Comparison of ENCODE assay signal across 31 cellular contexts in the genomic region with DNA sequence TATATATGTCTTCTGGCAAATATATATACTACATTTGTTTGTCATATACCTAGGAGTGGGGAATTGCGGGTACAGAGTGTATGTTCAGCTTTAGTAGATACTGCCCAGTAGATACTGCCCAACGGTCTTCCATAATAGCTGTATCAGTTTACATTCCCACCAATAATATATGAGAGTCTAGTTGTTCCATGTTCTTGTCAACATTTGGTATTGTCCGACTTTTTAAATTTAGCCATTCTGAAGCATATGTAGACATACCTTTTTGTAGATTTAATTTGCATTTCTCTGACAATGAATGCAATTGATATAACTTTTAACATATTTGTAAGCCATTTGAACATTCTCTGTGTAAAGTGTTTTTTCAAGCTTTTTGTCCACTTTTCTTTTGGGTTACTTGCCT.
"Had no signal": no experiment of that assay in that cellular context is flagged by ENCODE, and none has a peak within 500 bp of the region (broad histone marks: within the 10 kb centered on the region; RNA-seq: fewer than 3 reads in every experiment).

No MANE protein-coding gene starts in this region.

- H3K27ac Mint-ChIP-seq: activated B cell treated with CpG ODN at 0.5 μM for 24 hours; activated CD4-positive, alpha-beta memory T cell treated with anti-CD3 and anti-CD28 coated beads, Interleukin-2, amount 10 ng/mL, durations not matched to agents 7 days and 5 days; activated CD4-positive, alpha-beta T cell treated with anti-CD3 and anti-CD28 coated beads, Interleukin-2, amount 10 ng/mL, durations not matched to agents 7 days and 5 days; activated CD8-positive, alpha-beta memory T cell treated with anti-CD3 and anti-CD28 coated beads, Interleukin-2, amount 10 ng/mL, durations not matched to agents 7 days and 5 days; activated naive CD4-positive, alpha-beta T cell treated with anti-CD3 and anti-CD28 coated beads, Interleukin-2, amount 10 ng/mL, durations not matched to agents 7 days and 5 days; activated naive CD4-positive, alpha-beta T cell treated with anti-CD3 and anti-CD28 coated beads, Interleukin-2, amount 50 U/mL, for 72 hours; activated naive CD8-positive, alpha-beta T cell treated with anti-CD3 and anti-CD28 coated beads, Interleukin-2, amount 10 ng/mL, durations not matched to agents 7 days and 5 days; activated T-helper 1 cell treated with anti-CD3 and anti-CD28 coated beads, Interleukin-12 subunit alpha, Interleukin-12 subunit beta, Interleukin-2, Interleukin-4 antibody, amounts not matched to agents 30 ng/mL and 10 ng/mL and 1 ng/mL, durations not matched to agents 14 hours and 24 hours and 36 hours; activated T-helper 2 cell treated with anti-CD3 and anti-CD28 coated beads, Interferon-gamma antibody, Interleukin-2, Interleukin-4, amounts not matched to agents 10 μg/mL and 5 μg/mL and 100 μg/mL, durations not matched to agents 14 hours and 24 hours and 36 hours; brain; endodermal cell; T-helper 17 cell; T-helper 2 cell treated with Interferon-gamma antibody and Interleukin-4, amounts not matched to agents 5 μg/mL and 100 μg/mL, for 36 hours had no signal

- H3K27me3 ChIP-seq: ascending aorta, breast epithelium, cardiac muscle cell, colonic mucosa had no signal

- H3K4me3 Mint-ChIP-seq: activated B cell treated with CpG ODN at 0.5 μM for 24 hours; activated CD4-positive, alpha-beta memory T cell treated with anti-CD3 and anti-CD28 coated beads, Interleukin-2, amount 10 ng/mL, durations not matched to agents 7 days and 5 days; activated CD4-positive, alpha-beta T cell treated with anti-CD3 and anti-CD28 coated beads, Interleukin-2, amount 10 ng/mL, durations not matched to agents 7 days and 5 days; activated CD8-positive, alpha-beta memory T cell treated with anti-CD3 and anti-CD28 coated beads, Interleukin-2, amount 10 ng/mL, durations not matched to agents 7 days and 5 days; activated naive CD4-positive, alpha-beta T cell treated with anti-CD3 and anti-CD28 coated beads, Interleukin-2, amount 10 ng/mL, durations not matched to agents 7 days and 5 days; activated naive CD8-positive, alpha-beta T cell treated with anti-CD3 and anti-CD28 coated beads, Interleukin-2, amount 10 ng/mL, durations not matched to agents 7 days and 5 days; activated T-helper 1 cell treated with anti-CD3 and anti-CD28 coated beads, Interleukin-12 subunit alpha, Interleukin-12 subunit beta, Interleukin-2, Interleukin-4 antibody, amounts not matched to agents 30 ng/mL and 10 ng/mL and 1 ng/mL, durations not matched to agents 14 hours and 24 hours and 36 hours; brain; endodermal cell; T-helper 17 cell; T-helper 2 cell treated with Interferon-gamma antibody and Interleukin-4, amounts not matched to agents 5 μg/mL and 100 μg/mL, for 36 hours had no signal

- ATAC-seq: esophagus mucosa, T-helper 17 cell had no signal

- H3K27me3 Mint-ChIP-seq: activated CD4-positive, alpha-beta memory T cell treated with anti-CD3 and anti-CD28 coated beads, Interleukin-2, amount 10 ng/mL, durations not matched to agents 7 days and 5 days; activated CD4-positive, alpha-beta T cell treated with anti-CD3 and anti-CD28 coated beads, Interleukin-2, amount 10 ng/mL, durations not matched to agents 7 days and 5 days; activated CD8-positive, alpha-beta memory T cell treated with anti-CD3 and anti-CD28 coated beads, Interleukin-2, amount 10 ng/mL, durations not matched to agents 7 days and 5 days; activated naive CD4-positive, alpha-beta T cell treated with anti-CD3 and anti-CD28 coated beads, Interleukin-2, amount 10 ng/mL, durations not matched to agents 7 days and 5 days; T-helper 17 cell had no signal

- H3K4me3 ChIP-seq: ascending aorta, breast epithelium, cardiac muscle cell, colonic mucosa had no signal

- H3K9me3 Mint-ChIP-seq: activated B cell treated with CpG ODN at 0.5 μM for 24 hours; activated naive CD4-positive, alpha-beta T cell treated with anti-CD3 and anti-CD28 coated beads, Interleukin-2, amount 10 ng/mL, durations not matched to agents 7 days and 5 days had no signal

- H3K4me1 ChIP-seq: ascending aorta, breast epithelium, colonic mucosa had no signal

- H3K4me1 Mint-ChIP-seq: brain, endodermal cell had no signal

- H3K27ac ChIP-seq: ascending aorta, breast epithelium, cardiac muscle cell, colonic mucosa, WERI-Rb-1 had no signal

- H3K36me3 Mint-ChIP-seq: brain had no signal

- DNase-seq: activated B cell treated with CpG ODN at 0.5 μM for 24 hours; activated CD4-positive, alpha-beta memory T cell treated with anti-CD3 and anti-CD28 coated beads, Interleukin-2, amount 10 ng/mL, durations not matched to agents 7 days and 5 days; activated CD4-positive, alpha-beta T cell treated with anti-CD3 and anti-CD28 coated beads, Interleukin-2, amount 10 ng/mL, durations not matched to agents 7 days and 5 days; activated CD4-positive, alpha-beta T cell treated with anti-CD3 and anti-CD28 coated beads, Interleukin-2, amount 50 U/mL, for 4 hours; activated CD8-positive, alpha-beta memory T cell treated with anti-CD3 and anti-CD28 coated beads, Interleukin-2, amount 10 ng/mL, durations not matched to agents 7 days and 5 days; activated CD8-positive, alpha-beta memory T cell treated with anti-CD3 and anti-CD28 coated beads, Interleukin-2, amount 50 U/mL, for 4 hours; activated gamma-delta T cell; activated naive CD4-positive, alpha-beta T cell; activated naive CD4-positive, alpha-beta T cell treated with anti-CD3 and anti-CD28 coated beads, Interleukin-2, amount 10 ng/mL, durations not matched to agents 7 days and 5 days; activated naive CD8-positive, alpha-beta T cell treated with anti-CD3 and anti-CD28 coated beads, Interleukin-2, amount 10 ng/mL, durations not matched to agents 7 days and 5 days; activated T-cell treated with anti-CD3 and anti-CD28 coated beads, Interleukin-2, amount 50 U/mL, for 1 hour; activated T-cell treated with anti-CD3 and anti-CD28 coated beads, Interleukin-2, amount 50 U/mL, for 48 hours; central memory CD4-positive, alpha-beta T cell; cerebellar nuclear complex; colonic mucosa; effector memory CD4-positive, alpha-beta T cell; endodermal cell; foreskin fibroblast; head of caudate nucleus; T-helper 17 cell; T1000; WERI-Rb-1 had no signal

- H3K9me3 ChIP-seq: ascending aorta, breast epithelium, colonic mucosa had no signal

- H3K36me3 ChIP-seq: ascending aorta, breast epithelium, cardiac muscle cell, colonic mucosa, WERI-Rb-1 had no signal
